Comparison of ENCODE assay signal across 11 cellular contexts in the genomic region with DNA sequence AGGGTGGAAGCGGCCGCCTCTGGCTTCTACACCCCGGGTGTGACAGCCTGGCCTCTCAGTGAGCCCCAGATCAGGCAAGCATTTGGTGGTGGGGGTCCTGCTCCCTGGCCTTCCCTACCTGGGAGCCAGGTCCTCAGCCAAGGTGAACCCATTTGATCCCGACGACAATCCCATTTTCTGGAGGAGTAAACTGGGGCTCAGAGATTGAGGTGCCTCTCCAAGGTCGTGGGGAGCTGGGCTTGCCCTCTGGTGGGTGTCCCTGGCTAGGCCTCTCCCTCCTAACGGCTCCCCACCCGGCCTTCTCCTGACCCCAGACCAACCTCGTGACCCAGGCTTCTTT. TPM values are rescaled to one million over a fixed set of nuclear protein-coding genes. Genes with fewer than 3 reads are reported as not detected.
DNase-seq lines count a peak whose midpoint lies in the region; ATAC-seq, FAIRE-seq and TF ChIP-seq lines count a peak whose summit lies in the region.
"Had no signal": no experiment of that assay in that cellular context is flagged by ENCODE, and none has a peak within 500 bp of the region (broad histone marks: within the 10 kb centered on the region; RNA-seq: fewer than 3 reads in every experiment).

No MANE protein-coding gene starts in this region.

- H3K9me3 Mint-ChIP-seq in activated naive CD4-positive, alpha-beta T cell treated with anti-CD3 and anti-CD28 coated beads, Interleukin-2, amount 50 U/mL, for 24 hours, result no peaks in the 10 kb centered on the region
- H3K9me3 Mint-ChIP-seq in activated naive CD4-positive, alpha-beta T cell treated with anti-CD3 and anti-CD28 coated beads, Interleukin-2, amount 50 U/mL, for 72 hours, result no peaks in the 10 kb centered on the region
- no peaks in the 10 kb centered on the region for H3K9me3 Mint-ChIP-seq in activated T-helper 17 cell treated with anti-CD3 and anti-CD28 coated beads, Interleukin-2, amount 50 U/mL, for 72 hours

- no peak; the same call in 1 of the 2 replicates for TF ChIP-seq CTCF in HepG2 (CRISPR knock-in tag; IDR thresholded peaks at IDR 0.05)
- TF ChIP-seq CTCF in tibial artery (IDR thresholded peaks at IDR 0.05), result no peak

- DNase-seq in activated naive CD4-positive, alpha-beta T cell treated with anti-CD3 and anti-CD28 coated beads, Interleukin-2, amount 50 U/mL, for 72 hours (ENCODE audit: low spot score in 2 of 2), result no peak
- DNase-seq in HepG2 (ENCODE audit: low spot score) (no peak), tibial artery (no peak), HTR-8/SVneo (ENCODE audit: insufficient read length, low spot score) (no peak), T-helper 1 cell (no peak), NCI-H1092 (lab: John Stamatoyannopoulos, UW) (no peak)
- DNase-seq: amniotic stem cell had no signal

- no peaks in the 10 kb centered on the region for H3K9me3 ChIP-seq in HepG2 (ENCODE audit: low read length)
- H3K9me3 ChIP-seq in tibial artery, result no peaks in the 10 kb centered on the region

- H3K27ac Mint-ChIP-seq in activated naive CD4-positive, alpha-beta T cell treated with anti-CD3 and anti-CD28 coated beads, Interleukin-2, amount 50 U/mL, for 24 hours, result no peak overlapping the region
- no peak overlapping the region for H3K27ac Mint-ChIP-seq in activated naive CD4-positive, alpha-beta T cell treated with anti-CD3 and anti-CD28 coated beads, Interleukin-2, amount 50 U/mL, for 72 hours
- no peak overlapping the region for H3K27ac Mint-ChIP-seq in activated T-helper 17 cell treated with anti-CD3 and anti-CD28 coated beads, Interleukin-2, amount 50 U/mL, for 72 hours

- H3K36me3 Mint-ChIP-seq in activated naive CD4-positive, alpha-beta T cell treated with anti-CD3 and anti-CD28 coated beads, Interleukin-2, amount 50 U/mL, for 24 hours, result no peaks in the 10 kb centered on the region
- H3K36me3 Mint-ChIP-seq in activated naive CD4-positive, alpha-beta T cell treated with anti-CD3 and anti-CD28 coated beads, Interleukin-2, amount 50 U/mL, for 72 hours, result no peaks in the 10 kb centered on the region
- H3K36me3 Mint-ChIP-seq in activated T-helper 17 cell treated with anti-CD3 and anti-CD28 coated beads, Interleukin-2, amount 50 U/mL, for 72 hours (ENCODE audit: low read depth), result no peaks in the 10 kb centered on the region

- no peak for ATAC-seq in activated naive CD4-positive, alpha-beta T cell treated with anti-CD3 and anti-CD28 coated beads, Interleukin-2, amount 50 U/mL, for 72 hours
- no peak for ATAC-seq in activated T-helper 17 cell treated with anti-CD3 and anti-CD28 coated beads, Interleukin-2, amount 50 U/mL, for 72 hours (replicated peaks)
- no peak for ATAC-seq in HepG2

- H3K27ac ChIP-seq in HepG2 (ENCODE audit: extremely low read length, insufficient read depth, low read length) (no peak overlapping the region), tibial artery (peak overlapping the region; percentile 6 to 20)
- H3K27ac ChIP-seq: SK-N-MC had no signal

- peak overlapping the region; percentile 51 for H3K4me2 ChIP-seq in HepG2 (ENCODE audit: low read depth, low read length)

- CTCF ChIA-PET in HepG2 (lab: Yijun Ruan, JAX; ENCODE audit: low intra/inter-chr PET ratio, low total read pairs), result interaction anchor here (0.9 to 1.3 kb wide), 2 partner anchors 14 to 16 kb away, joined by 3 to 4 read pairs; no protein-coding TSS in a partner anchor

- H3K4me3 Mint-ChIP-seq in activated naive CD4-positive, alpha-beta T cell treated with anti-CD3 and anti-CD28 coated beads, Interleukin-2, amount 50 U/mL, for 24 hours, result peak overlapping the region; percentile 19
- peak overlapping the region; percentile 30 for H3K4me3 Mint-ChIP-seq in activated T-helper 17 cell treated with anti-CD3 and anti-CD28 coated beads, Interleukin-2, amount 50 U/mL, for 72 hours

- H3K9ac ChIP-seq in HepG2 (ENCODE audit: insufficient read depth, low read depth, low read length), result no peak overlapping the region

- in situ Hi-C loops in HepG2 (cut with HindIII; ENCODE audit: extremely low pct_ligation_motif_present, low pct_unique_long_range_greater_than_20kb), result no loop called here

- H3K36me3 ChIP-seq in HepG2 (replicated peaks in 1 of 2; ENCODE audit: control insufficient read depth in 1 of 2, insufficient read depth in 2 of 2, low read length in 2 of 2), result no peaks in the 10 kb centered on the region
- H3K36me3 ChIP-seq in tibial artery, result no peaks in the 10 kb centered on the region

- POLR2A ChIA-PET in HepG2 (lab: Yijun Ruan, JAX), result no interaction called here

- H3K4me1 Mint-ChIP-seq in activated naive CD4-positive, alpha-beta T cell treated with anti-CD3 and anti-CD28 coated beads, Interleukin-2, amount 50 U/mL, for 24 hours, result no peaks in the 10 kb centered on the region
- no peaks in the 10 kb centered on the region for H3K4me1 Mint-ChIP-seq in activated T-helper 17 cell treated with anti-CD3 and anti-CD28 coated beads, Interleukin-2, amount 50 U/mL, for 72 hours

- H3K4me3 ChIP-seq in HepG2 (replicated peaks in 1 of 3; ENCODE audit: insufficient read depth in 1 of 3, low read depth in 2 of 3, low read length in 3 of 3) (peak overlapping the region in 2 of 3 experiments; percentile 3 to 40; a peak in 1 of 6 replicates), tibial artery (peak overlapping the region; percentile 44 to 59)
- H3K4me3 ChIP-seq: SK-N-MC had no signal

- peaks cover 0 to 8% of the 10 kb centered on the region in 2 experiments; a peak in 2 of 5 replicates for H3K27me3 ChIP-seq in HepG2 (ENCODE audit: control insufficient read depth in 1 of 2, insufficient read depth in 2 of 2, low read length in 2 of 2)
- peaks cover 0 to 41% of the 10 kb centered on the region in 2 donors for H3K27me3 ChIP-seq in tibial artery

- no peaks in the 10 kb centered on the region for H4K20me1 ChIP-seq in HepG2 (ENCODE audit: insufficient read depth, low read length)

- peaks cover 14% of the 10 kb centered on the region for H3K79me2 ChIP-seq in HepG2 (ENCODE audit: insufficient read depth, low read length)

- no peak overlapping the region for H2AFZ ChIP-seq in HepG2 (ENCODE audit: low read length)

- 7% methylated on average over 4 of the region's 9 CpGs for WGBS in HepG2 (ENCODE audit: low lambda C conversion rate)

- TF ChIP-seq EP300 in HepG2 (IDR thresholded peaks at IDR 0.05; ENCODE audit: low read depth in 2 of 2, low read length in 2 of 2) (no peak), HepG2 (CRISPR knock-in tag; IDR thresholded peaks at IDR 0.05; ENCODE audit: borderline replicate concordance) (no peak)

- TF ChIP-seq RAD21 in HepG2 (CRISPR knock-in tag; IDR thresholded peaks at IDR 0.05), result no peak

- intact Hi-C loops in HepG2 (cut with micrococcal nuclease; ENCODE audit: unreplicated experiment), result no loop called here
- intact Hi-C loops in tibial artery (cut with DNase I; ENCODE audit: low total_unique reads), result no loop called here

- no TSS peak for BruUV-seq in HepG2 (replicated peaks; lab: Mats Ljungman, UMichigan)

- H3K27me3 Mint-ChIP-seq in activated naive CD4-positive, alpha-beta T cell treated with anti-CD3 and anti-CD28 coated beads, Interleukin-2, amount 50 U/mL, for 24 hours, result peaks cover 2% of the 10 kb centered on the region
- peaks cover 4% of the 10 kb centered on the region for H3K27me3 Mint-ChIP-seq in activated T-helper 17 cell treated with anti-CD3 and anti-CD28 coated beads, Interleukin-2, amount 50 U/mL, for 72 hours

- TF ChIP-seq POLR2A in HepG2 (IDR thresholded peaks at IDR 0.05; ENCODE audit: insufficient read depth in 1 of 2, low read depth in 2 of 2, low read length in 2 of 2), result no peak

- FAIRE-seq in HepG2 (lab: Jason Lieb, UNC), result no peak
- no peak for FAIRE-seq in HTR-8/SVneo (lab: Jason Lieb, UNC)

- peaks cover 89% of the 10 kb centered on the region for H3K4me1 ChIP-seq in HepG2 (ENCODE audit: insufficient read depth, low read length)
- peaks cover 0 to 15% (median 9%) of the 10 kb centered on the region in 4 donors for H3K4me1 ChIP-seq in tibial artery

RNA-seq across cellular contexts. Expression of a gene that starts 2.7 kb away (rescaled TPM):
- total RNA-seq in activated naive CD4-positive, alpha-beta T cell treated with anti-CD3 and anti-CD28 coated beads, Interleukin-2, amount 50 U/mL, for 72 hours, result not detected
- total RNA-seq in activated T-helper 17 cell treated with anti-CD3 and anti-CD28 coated beads, Interleukin-2, amount 50 U/mL, for 72 hours, result not detected
- 11.3 and 27.0 TPM in 2 replicates for total RNA-seq in HepG2 (2016; rRNA removed; fragmentation: Illumina TruSeq; extraction: Trizol)
- total RNA-seq in HepG2 (2016; cell fraction: cytosol; rRNA removed; fragmentation: Illumina TruSeq; extraction: Trizol; ENCODE audit: low read depth), result 6.3 and 6.7 TPM in 2 replicates
- 9.0 and 28.6 TPM in 2 replicates for total RNA-seq in HepG2 (2016; cell fraction: insoluble cytoplasmic fraction; rRNA removed; fragmentation: Illumina TruSeq; extraction: Trizol)
- 11.1 and 11.5 TPM in 2 replicates for total RNA-seq in HepG2 (2016; cell fraction: membrane; rRNA removed; fragmentation: Illumina TruSeq; extraction: Trizol)
- 32.0 and 33.7 TPM in 2 replicates for total RNA-seq in HepG2 (2016; cell fraction: nucleus; rRNA removed; fragmentation: Illumina TruSeq; extraction: Trizol)
- polyA plus RNA-seq in HepG2 (2011; rRNA removed), result 11.8 and 21.2 TPM in 2 replicates
- 10.4 and 15.5 TPM in 2 replicates for polyA plus RNA-seq in HepG2 (2011; cell fraction: cytosol; rRNA removed)
- polyA plus RNA-seq in HepG2 (2011; cell fraction: nucleus; rRNA removed), result 157 and 161 TPM in 2 replicates
- polyA plus RNA-seq in HepG2 (2012), result 12.5 and 20.1 TPM in 2 replicates
- polyA plus RNA-seq in HepG2 (2016; cell fraction: cytosol; fragmentation: Illumina TruSeq; extraction: Trizol; ENCODE audit: low read depth), result 4.1 and 4.2 TPM in 2 replicates
- 7.6 and 10.6 TPM in 2 replicates for polyA plus RNA-seq in HepG2 (2016; cell fraction: insoluble cytoplasmic fraction; fragmentation: Illumina TruSeq; extraction: Trizol; ENCODE audit: low read depth)
- 6.1 and 7.1 TPM in 2 replicates for polyA plus RNA-seq in HepG2 (2016; cell fraction: membrane; fragmentation: Illumina TruSeq; extraction: Trizol; ENCODE audit: low read depth)
- 105 and 107 TPM in 2 replicates for polyA plus RNA-seq in HepG2 (2016; cell fraction: nucleus; fragmentation: Illumina TruSeq; extraction: Trizol; ENCODE audit: insufficient read depth, low read depth)
- 0.28 and 10.1 TPM in 2 replicates for polyA minus RNA-seq in HepG2 (2011; rRNA and poly(A)+ RNA removed; ENCODE audit: low replicate concordance)
- polyA minus RNA-seq in HepG2 (2011; cell fraction: cytosol; rRNA and poly(A)+ RNA removed), result 3.4 and 5.3 TPM in 2 replicates
- 24.7 and 29.2 TPM in 2 replicates for polyA minus RNA-seq in HepG2 (2011; cell fraction: nucleus; rRNA and poly(A)+ RNA removed)

RNA-seq across cellular contexts. Expression of a gene that starts 7.8 kb away (rescaled TPM):
- total RNA-seq in activated naive CD4-positive, alpha-beta T cell treated with anti-CD3 and anti-CD28 coated beads, Interleukin-2, amount 50 U/mL, for 72 hours, result not detected
- total RNA-seq in activated T-helper 17 cell treated with anti-CD3 and anti-CD28 coated beads, Interleukin-2, amount 50 U/mL, for 72 hours, result not detected
- 0.72 and 1.00 TPM in 2 replicates for total RNA-seq in HepG2 (2016; rRNA removed; fragmentation: Illumina TruSeq; extraction: Trizol)
- 2.3 and 2.8 TPM in 2 replicates for total RNA-seq in HepG2 (2016; cell fraction: cytosol; rRNA removed; fragmentation: Illumina TruSeq; extraction: Trizol; ENCODE audit: low read depth)
- 0.37 and 0.39 TPM in 2 replicates for total RNA-seq in HepG2 (2016; cell fraction: insoluble cytoplasmic fraction; rRNA removed; fragmentation: Illumina TruSeq; extraction: Trizol)
- 1.1 and 4.0 TPM in 2 replicates for total RNA-seq in HepG2 (2016; cell fraction: membrane; rRNA removed; fragmentation: Illumina TruSeq; extraction: Trizol)
- not detected in 2 replicates for total RNA-seq in HepG2 (2016; cell fraction: nucleus; rRNA removed; fragmentation: Illumina TruSeq; extraction: Trizol)
- polyA plus RNA-seq in HepG2 (2011; rRNA removed), result 0.67 and 0.95 TPM in 2 replicates
- polyA plus RNA-seq in HepG2 (2011; cell fraction: cytosol; rRNA removed), result 0.85 and 2.1 TPM in 2 replicates
- polyA plus RNA-seq in HepG2 (2011; cell fraction: nucleus; rRNA removed), result 0.64 and 1.0 TPM in 2 replicates
- 0.40 and 0.72 TPM in 2 replicates for polyA plus RNA-seq in HepG2 (2012)
- polyA plus RNA-seq in HepG2 (2016; cell fraction: cytosol; fragmentation: Illumina TruSeq; extraction: Trizol; ENCODE audit: low read depth), result 2.9 and 3.8 TPM in 2 replicates
- 0.36 and 0.88 TPM in 2 replicates for polyA plus RNA-seq in HepG2 (2016; cell fraction: insoluble cytoplasmic fraction; fragmentation: Illumina TruSeq; extraction: Trizol; ENCODE audit: low read depth)
- polyA plus RNA-seq in HepG2 (2016; cell fraction: membrane; fragmentation: Illumina TruSeq; extraction: Trizol; ENCODE audit: low read depth), result 0.86 and 1.1 TPM in 2 replicates
- polyA plus RNA-seq in HepG2 (2016; cell fraction: nucleus; fragmentation: Illumina TruSeq; extraction: Trizol; ENCODE audit: insufficient read depth, low read depth), result 0.73 and 0.75 TPM in 2 replicates
- polyA minus RNA-seq in HepG2 (2011; rRNA and poly(A)+ RNA removed; ENCODE audit: low replicate concordance), result 0.30 TPM in 1 of 2 replicates, not detected in the other
- not detected in 2 replicates for polyA minus RNA-seq in HepG2 (2011; cell fraction: cytosol; rRNA and poly(A)+ RNA removed)
- polyA minus RNA-seq in HepG2 (2011; cell fraction: nucleus; rRNA and poly(A)+ RNA removed), result not detected in 2 replicates
- total RNA-seq: lower leg skin had no signal

RNA-seq across cellular contexts. Expression of a gene that starts 31.4 kb away (rescaled TPM):
- 1 to 10 TPM in 1 of 2 donors, under 1 TPM in 1; 0.80 to 2.1 TPM for total RNA-seq in activated naive CD4-positive, alpha-beta T cell treated with anti-CD3 and anti-CD28 coated beads, Interleukin-2, amount 50 U/mL, for 72 hours
- total RNA-seq in activated T-helper 17 cell treated with anti-CD3 and anti-CD28 coated beads, Interleukin-2, amount 50 U/mL, for 72 hours, result 1 to 10 TPM; 3.0 to 4.0 TPM
- total RNA-seq in HepG2 (2016; rRNA removed; fragmentation: Illumina TruSeq; extraction: Trizol), result 0.45 and 0.46 TPM in 2 replicates
- total RNA-seq in HepG2 (2016; cell fraction: cytosol; rRNA removed; fragmentation: Illumina TruSeq; extraction: Trizol; ENCODE audit: low read depth), result not detected in 2 replicates
- total RNA-seq in HepG2 (2016; cell fraction: insoluble cytoplasmic fraction; rRNA removed; fragmentation: Illumina TruSeq; extraction: Trizol), result 0.45 and 0.67 TPM in 2 replicates
- 0.31 and 0.40 TPM in 2 replicates for total RNA-seq in HepG2 (2016; cell fraction: membrane; rRNA removed; fragmentation: Illumina TruSeq; extraction: Trizol)
- total RNA-seq in HepG2 (2016; cell fraction: nucleus; rRNA removed; fragmentation: Illumina TruSeq; extraction: Trizol), result 0.34 and 0.94 TPM in 2 replicates
- 0.91 and 1.5 TPM in 2 replicates for polyA plus RNA-seq in HepG2 (2011; rRNA removed)
- polyA plus RNA-seq in HepG2 (2011; cell fraction: cytosol; rRNA removed), result 0.28 and 0.81 TPM in 2 replicates
- 7.5 and 18.0 TPM in 2 replicates for polyA plus RNA-seq in HepG2 (2011; cell fraction: nucleus; rRNA removed)
- 0.36 and 0.61 TPM in 2 replicates for polyA plus RNA-seq in HepG2 (2012)
- not detected in 2 replicates for polyA plus RNA-seq in HepG2 (2016; cell fraction: cytosol; fragmentation: Illumina TruSeq; extraction: Trizol; ENCODE audit: low read depth)
- polyA plus RNA-seq in HepG2 (2016; cell fraction: insoluble cytoplasmic fraction; fragmentation: Illumina TruSeq; extraction: Trizol; ENCODE audit: low read depth), result 0.16 and 0.42 TPM in 2 replicates
- polyA plus RNA-seq in HepG2 (2016; cell fraction: membrane; fragmentation: Illumina TruSeq; extraction: Trizol; ENCODE audit: low read depth), result 0.18 and 0.23 TPM in 2 replicates
- 0.83 and 1.8 TPM in 2 replicates for polyA plus RNA-seq in HepG2 (2016; cell fraction: nucleus; fragmentation: Illumina TruSeq; extraction: Trizol; ENCODE audit: insufficient read depth, low read depth)
- polyA minus RNA-seq in HepG2 (2011; rRNA and poly(A)+ RNA removed; ENCODE audit: low replicate concordance), result 2.4 and 123 TPM in 2 replicates
- 0.79 and 1.2 TPM in 2 replicates for polyA minus RNA-seq in HepG2 (2011; cell fraction: cytosol; rRNA and poly(A)+ RNA removed)
- 1.5 and 2.1 TPM in 2 replicates for polyA minus RNA-seq in HepG2 (2011; cell fraction: nucleus; rRNA and poly(A)+ RNA removed)

RNA-seq across cellular contexts. Expression of a gene that starts 34.5 kb away (rescaled TPM):
- 1 to 10 TPM; 3.4 to 5.8 TPM for total RNA-seq in activated naive CD4-positive, alpha-beta T cell treated with anti-CD3 and anti-CD28 coated beads, Interleukin-2, amount 50 U/mL, for 72 hours
- total RNA-seq in activated T-helper 17 cell treated with anti-CD3 and anti-CD28 coated beads, Interleukin-2, amount 50 U/mL, for 72 hours, result 1 to 10 TPM; 7.2 to 7.3 TPM
- 19.7 and 20.2 TPM in 2 replicates for total RNA-seq in HepG2 (2016; rRNA removed; fragmentation: Illumina TruSeq; extraction: Trizol)
- 5.5 and 5.6 TPM in 2 replicates for total RNA-seq in HepG2 (2016; cell fraction: cytosol; rRNA removed; fragmentation: Illumina TruSeq; extraction: Trizol; ENCODE audit: low read depth)
- 15.3 and 20.6 TPM in 2 replicates for total RNA-seq in HepG2 (2016; cell fraction: insoluble cytoplasmic fraction; rRNA removed; fragmentation: Illumina TruSeq; extraction: Trizol)
- total RNA-seq in HepG2 (2016; cell fraction: membrane; rRNA removed; fragmentation: Illumina TruSeq; extraction: Trizol), result 7.4 and 7.9 TPM in 2 replicates
- total RNA-seq in HepG2 (2016; cell fraction: nucleus; rRNA removed; fragmentation: Illumina TruSeq; extraction: Trizol), result 21.4 and 24.6 TPM in 2 replicates
- 32.3 and 33.3 TPM in 2 replicates for polyA plus RNA-seq in HepG2 (2011; rRNA removed)
- polyA plus RNA-seq in HepG2 (2011; cell fraction: cytosol; rRNA removed), result 14.7 and 18.8 TPM in 2 replicates
- 82.2 and 87.0 TPM in 2 replicates for polyA plus RNA-seq in HepG2 (2011; cell fraction: nucleus; rRNA removed)
- polyA plus RNA-seq in HepG2 (2012), result 23.1 and 30.9 TPM in 2 replicates
- 0.78 and 1.0 TPM in 2 replicates for polyA plus RNA-seq in HepG2 (2016; cell fraction: cytosol; fragmentation: Illumina TruSeq; extraction: Trizol; ENCODE audit: low read depth)
- polyA plus RNA-seq in HepG2 (2016; cell fraction: insoluble cytoplasmic fraction; fragmentation: Illumina TruSeq; extraction: Trizol; ENCODE audit: low read depth), result 10.5 and 14.1 TPM in 2 replicates
- 3.0 and 3.4 TPM in 2 replicates for polyA plus RNA-seq in HepG2 (2016; cell fraction: membrane; fragmentation: Illumina TruSeq; extraction: Trizol; ENCODE audit: low read depth)
- polyA plus RNA-seq in HepG2 (2016; cell fraction: nucleus; fragmentation: Illumina TruSeq; extraction: Trizol; ENCODE audit: insufficient read depth, low read depth), result 45.7 and 47.5 TPM in 2 replicates
- 93.6 and 143 TPM in 2 replicates for polyA minus RNA-seq in HepG2 (2011; rRNA and poly(A)+ RNA removed; ENCODE audit: low replicate concordance)
- 23.7 and 25.9 TPM in 2 replicates for polyA minus RNA-seq in HepG2 (2011; cell fraction: cytosol; rRNA and poly(A)+ RNA removed)
- polyA minus RNA-seq in HepG2 (2011; cell fraction: nucleus; rRNA and poly(A)+ RNA removed), result 38.8 and 39.3 TPM in 2 replicates

Comparison
In these comparisons a context has a peak if more than half of its experiments do, and no peak if none do; other contexts are left out.
1. RNA of a gene that starts 2.7 kb away (total RNA-seq): 6.3 to 33.7 TPM in HepG2; not detected in activated naive CD4-positive, alpha-beta T cell treated with anti-CD3 and anti-CD28 coated beads, Interleukin-2, amount 50 U/mL, for 72 hours and not detected in activated T-helper 17 cell treated with anti-CD3 and anti-CD28 coated beads, Interleukin-2, amount 50 U/mL, for 72 hours; every median in the first group is over 4 times any median in the second.